Comparison of ENCODE assay signal across 8 cellular contexts in genomic region chr19:56508282-56508778, GRCh38. TPM values are rescaled to one million over a fixed set of nuclear protein-coding genes. Genes with fewer than 3 reads are reported as not detected.
A peak's percentile ranks its signal among the peaks of the same experiment; 100 is the strongest.
DNase-seq lines count a peak whose midpoint lies in the region; ATAC-seq and TF ChIP-seq lines count a peak whose summit lies in the region.

No MANE protein-coding gene starts in this region.

- peaks cover 23% of the 10 kb centered on the region for H3K9me3 Mint-ChIP-seq in CD8-positive, alpha-beta T cell
- peaks cover 24% of the 10 kb centered on the region for H3K9me3 Mint-ChIP-seq in activated CD4-positive, alpha-beta memory T cell treated with anti-CD3 and anti-CD28 coated beads for 36 hours
- peaks cover 6% of the 10 kb centered on the region for H3K9me3 Mint-ChIP-seq in activated CD4-positive, alpha-beta T cell treated with anti-CD3 and anti-CD28 coated beads, Interleukin-2, amount 10 ng/mL, durations not matched to agents 24 days and 14 days

- no peak for TF ChIP-seq CTCF in CD8-positive, alpha-beta T cell (IDR thresholded peaks at IDR 0.05)
- no peak for TF ChIP-seq CTCF in RWPE1 (conservative IDR thresholded peaks at IDR 0.05; ENCODE audit: low read depth)
- no peak for TF ChIP-seq CTCF in gastroesophageal sphincter (IDR thresholded peaks at IDR 0.05)

- H3K36me3 ChIP-seq in CD8-positive, alpha-beta T cell (ENCODE audit: insufficient read depth, low read length) = no peaks in the 10 kb centered on the region
- H3K36me3 ChIP-seq in gastroesophageal sphincter = peaks cover 0 to 22% of the 10 kb centered on the region in 2 donors

- no peak for ATAC-seq in CD8-positive, alpha-beta T cell
- ATAC-seq in gastroesophageal sphincter (no peak), sciatic nerve (peak; percentile 2), HG03460 (IDR thresholded peaks at IDR 0.05; ENCODE audit: unreplicated experiment) (no peak)

- intact Hi-C loops in CD8-positive, alpha-beta T cell (cut with DNase I, micrococcal nuclease) = loop anchor here in 1 of 2 experiments (2.0 kb wide), 2 partner anchors 58 to 162 kb away; partner anchors contain the start of genes ZNF470 and ZNF835
- intact Hi-C loops in sciatic nerve (cut with DNase I) = no loop called here
- intact Hi-C loops in activated CD4-positive, alpha-beta memory T cell treated with anti-CD3 and anti-CD28 coated beads for 36 hours (cut with micrococcal nuclease) = no loop called here
- intact Hi-C loops in activated CD4-positive, alpha-beta T cell treated with anti-CD3 and anti-CD28 coated beads, Interleukin-2, amount 10 ng/mL, durations not matched to agents 24 days and 14 days (cut with micrococcal nuclease) = no loop called here

- TF ChIP-seq EP300 in gastroesophageal sphincter (IDR thresholded peaks at IDR 0.05) = no peak

- no peaks in the 10 kb centered on the region for H3K27me3 ChIP-seq in CD8-positive, alpha-beta T cell (ENCODE audit: insufficient read depth, low read length)
- no peaks in the 10 kb centered on the region for H3K27me3 ChIP-seq in gastroesophageal sphincter

- no peak overlapping the region for H3K27ac Mint-ChIP-seq in CD8-positive, alpha-beta T cell
- no peak overlapping the region for H3K27ac Mint-ChIP-seq in activated CD4-positive, alpha-beta memory T cell treated with anti-CD3 and anti-CD28 coated beads for 36 hours
- no peak overlapping the region for H3K27ac Mint-ChIP-seq in activated CD4-positive, alpha-beta T cell treated with anti-CD3 and anti-CD28 coated beads, Interleukin-2, amount 10 ng/mL, durations not matched to agents 24 days and 14 days

- no peak overlapping the region for H3K4me3 Mint-ChIP-seq in CD8-positive, alpha-beta T cell
- no peak overlapping the region for H3K4me3 Mint-ChIP-seq in activated CD4-positive, alpha-beta memory T cell treated with anti-CD3 and anti-CD28 coated beads for 36 hours
- H3K4me3 Mint-ChIP-seq in activated CD4-positive, alpha-beta T cell treated with anti-CD3 and anti-CD28 coated beads, Interleukin-2, amount 10 ng/mL, durations not matched to agents 24 days and 14 days = no peak overlapping the region

- peaks cover 3% of the 10 kb centered on the region for H3K27me3 Mint-ChIP-seq in CD8-positive, alpha-beta T cell (ENCODE audit: low read depth)
- H3K27me3 Mint-ChIP-seq in activated CD4-positive, alpha-beta memory T cell treated with anti-CD3 and anti-CD28 coated beads for 36 hours = peaks cover 8% of the 10 kb centered on the region
- H3K27me3 Mint-ChIP-seq in activated CD4-positive, alpha-beta T cell treated with anti-CD3 and anti-CD28 coated beads, Interleukin-2, amount 10 ng/mL, durations not matched to agents 24 days and 14 days = no peaks in the 10 kb centered on the region

- POLR2A ChIA-PET in CD8-positive, alpha-beta T cell (lab: Charles Lee) = no interaction called here
- POLR2A ChIA-PET in RWPE1 (lab: Yijun Ruan, JAX; ENCODE audit: low non-redundant PET) = no interaction called here
- POLR2A ChIA-PET in activated CD4-positive, alpha-beta memory T cell treated with anti-CD3 and anti-CD28 coated beads for 36 hours (lab: Charles Lee) = no interaction called here

- H3K4me1 Mint-ChIP-seq in CD8-positive, alpha-beta T cell (ENCODE audit: low read depth) = peaks cover 9% of the 10 kb centered on the region
- H3K4me1 Mint-ChIP-seq in activated CD4-positive, alpha-beta memory T cell treated with anti-CD3 and anti-CD28 coated beads for 36 hours (ENCODE audit: low read depth) = peaks cover 5% of the 10 kb centered on the region
- H3K4me1 Mint-ChIP-seq in activated CD4-positive, alpha-beta T cell treated with anti-CD3 and anti-CD28 coated beads, Interleukin-2, amount 10 ng/mL, durations not matched to agents 24 days and 14 days = no peaks in the 10 kb centered on the region

- TF ChIP-seq POLR2A in gastroesophageal sphincter (IDR thresholded peaks at IDR 0.05) = no peak

- peak overlapping the region; percentile 73 for H3K4me3 ChIP-seq in CD8-positive, alpha-beta T cell (ENCODE audit: low read depth, low read length)
- peak overlapping the region; percentile 50 to 71 for H3K4me3 ChIP-seq in gastroesophageal sphincter

- H3K36me3 Mint-ChIP-seq in CD8-positive, alpha-beta T cell = peaks cover 16% of the 10 kb centered on the region
- H3K36me3 Mint-ChIP-seq in activated CD4-positive, alpha-beta memory T cell treated with anti-CD3 and anti-CD28 coated beads for 36 hours = peaks cover 18% of the 10 kb centered on the region
- H3K36me3 Mint-ChIP-seq in activated CD4-positive, alpha-beta T cell treated with anti-CD3 and anti-CD28 coated beads, Interleukin-2, amount 10 ng/mL, durations not matched to agents 24 days and 14 days (ENCODE audit: low read depth) = no peaks in the 10 kb centered on the region

- H3K9me3 ChIP-seq in CD8-positive, alpha-beta T cell (ENCODE audit: low read length) = peaks cover 19% of the 10 kb centered on the region
- peaks cover 0 to 10% (median 0%) of the 10 kb centered on the region in 3 donors for H3K9me3 ChIP-seq in gastroesophageal sphincter

- WGBS in gastroesophageal sphincter (ENCODE audit: low coverage in 1 of 2), 2 donors = 2% methylated on average over 13 to 17 of the region's 17 CpGs

- CTCF ChIA-PET in CD8-positive, alpha-beta T cell (lab: Charles Lee) = no interaction called here
- CTCF ChIA-PET in RWPE1 (lab: Yijun Ruan, JAX) = no interaction called here
- CTCF ChIA-PET in activated CD4-positive, alpha-beta memory T cell treated with anti-CD3 and anti-CD28 coated beads for 36 hours (lab: Charles Lee) = no interaction called here

- DNase-seq in CD8-positive, alpha-beta T cell = no peak
- DNase-seq in RWPE1 (ENCODE audit: low spot score) = no peak
- DNase-seq in sciatic nerve (ENCODE audit: low spot score) = no peak
- no peak for DNase-seq in activated CD4-positive, alpha-beta memory T cell treated with anti-CD3 and anti-CD28 coated beads for 36 hours
- no peak for DNase-seq in activated CD4-positive, alpha-beta T cell treated with anti-CD3 and anti-CD28 coated beads, Interleukin-2, amount 10 ng/mL, durations not matched to agents 24 days and 14 days
- DNase-seq in germinal center (ENCODE audit: low spot score) = no peak

- peak overlapping the region; percentile 76 for H3K27ac ChIP-seq in CD8-positive, alpha-beta T cell (ENCODE audit: low read depth, low read length)
- H3K27ac ChIP-seq in RWPE1 = peak overlapping the region; percentile 90
- H3K27ac ChIP-seq in gastroesophageal sphincter = peak overlapping the region; percentile 65 to 99 (median 96)

- peaks cover 8% of the 10 kb centered on the region for H3K4me1 ChIP-seq in CD8-positive, alpha-beta T cell (ENCODE audit: insufficient read depth, low read length)
- peaks cover 0 to 9% (median 6%) of the 10 kb centered on the region in 3 donors for H3K4me1 ChIP-seq in gastroesophageal sphincter

RNA-seq across cellular contexts. Expression of gene ZNF471, which starts 0.7 kb away (rescaled TPM):
- under 1 TPM; 0.67 to 0.71 TPM for total RNA-seq in CD8-positive, alpha-beta T cell
- total RNA-seq in gastroesophageal sphincter (10 to 100 TPM in 2 of 4 donors, 1 to 10 TPM in 2; 8.4 to 18.7 (median 10.2) TPM), sciatic nerve (22.2 TPM)
- total RNA-seq in activated CD4-positive, alpha-beta memory T cell treated with anti-CD3 and anti-CD28 coated beads for 36 hours = under 1 TPM; 0.24 to 0.39 TPM
- 0.09 and 0.19 TPM in 2 replicates for total RNA-seq in activated CD4-positive, alpha-beta T cell treated with anti-CD3 and anti-CD28 coated beads, Interleukin-2, amount 10 ng/mL, durations not matched to agents 24 days and 14 days

RNA-seq across cellular contexts. Expression of gene ZFP28, which starts 30.4 kb away (rescaled TPM):
- total RNA-seq in CD8-positive, alpha-beta T cell = 1 to 10 TPM; 2.3 to 3.8 TPM
- total RNA-seq in gastroesophageal sphincter = 10 to 100 TPM; 10.2 to 19.1 (median 14.3) TPM
- total RNA-seq in sciatic nerve = 16.0 TPM
- 1 to 10 TPM; 2.9 to 4.0 TPM for total RNA-seq in activated CD4-positive, alpha-beta memory T cell treated with anti-CD3 and anti-CD28 coated beads for 36 hours
- 1.8 and 4.1 TPM in 2 replicates for total RNA-seq in activated CD4-positive, alpha-beta T cell treated with anti-CD3 and anti-CD28 coated beads, Interleukin-2, amount 10 ng/mL, durations not matched to agents 24 days and 14 days

RNA-seq across cellular contexts. Expression of gene ZNF667, which starts 31.2 kb away (rescaled TPM):
- total RNA-seq in CD8-positive, alpha-beta T cell = 1 to 10 TPM; 8.3 to 10.0 TPM
- total RNA-seq in gastroesophageal sphincter = 1 to 10 TPM; 2.5 to 6.7 (median 3.4) TPM
- total RNA-seq in sciatic nerve = 12.3 TPM
- not detected for total RNA-seq in activated CD4-positive, alpha-beta memory T cell treated with anti-CD3 and anti-CD28 coated beads for 36 hours
- not detected in 2 replicates for total RNA-seq in activated CD4-positive, alpha-beta T cell treated with anti-CD3 and anti-CD28 coated beads, Interleukin-2, amount 10 ng/mL, durations not matched to agents 24 days and 14 days

RNA-seq across cellular contexts. Expression of gene ZNF470, which starts 58.9 kb away (rescaled TPM):
- total RNA-seq in CD8-positive, alpha-beta T cell = 1 to 10 TPM in 1 of 2 experiments, under 1 TPM in 1; 0.33 to 1.1 TPM
- 1 to 10 TPM; 3.9 to 8.1 (median 6.7) TPM for total RNA-seq in gastroesophageal sphincter
- 9.2 TPM for total RNA-seq in sciatic nerve
- total RNA-seq in activated CD4-positive, alpha-beta memory T cell treated with anti-CD3 and anti-CD28 coated beads for 36 hours = 1 to 10 TPM; 1.7 to 1.8 TPM
- 1.8 and 2.0 TPM in 2 replicates for total RNA-seq in activated CD4-positive, alpha-beta T cell treated with anti-CD3 and anti-CD28 coated beads, Interleukin-2, amount 10 ng/mL, durations not matched to agents 24 days and 14 days
